1 cellular context compared by ENCODE assay signal in genomic region chr11:57935402-57936049, GRCh38.
TF ChIP-seq lines count a peak whose summit lies in the region.

No MANE protein-coding gene starts in this region.

TF ChIP-seq in HepG2, 621 proteins besides CTCF, POLR2A, EP300 and RAD21 (continued from another document):
- TF ChIP-seq SKIL (CRISPR knock-in tag; IDR thresholded peaks at IDR 0.05; ENCODE audit: borderline replicate concordance) (no peak), ZNF614 (CRISPR knock-in tag; IDR thresholded peaks at IDR 0.05; ENCODE audit: borderline replicate concordance) (no peak), NFE2L2 (IDR thresholded peaks at IDR 0.05; ENCODE audit: low read length) (peak; percentile 77; the same call in 1 of the 2 replicates), ZNF574 (CRISPR knock-in tag; IDR thresholded peaks at IDR 0.05) (no peak), MAFK (conservative IDR thresholded peaks at IDR 0.05 in 1 of 2, IDR thresholded peaks at IDR 0.05 in 1 of 2; ENCODE audit: low read length in 2 of 2) (peak; percentile 21 to 26; a peak in 1 of 4 replicates), TCF7 (IDR thresholded peaks at IDR 0.05; ENCODE audit: low read depth) (0 out of 2 replicates have a peak, but pooled peaks have one; percentile 13), ZSCAN22 (CRISPR knock-in tag; IDR thresholded peaks at IDR 0.05) (no peak), MAX (IDR thresholded peaks at IDR 0.05) (peak; percentile 43; the same call in 1 of the 2 replicates), KLF9 (CRISPR knock-in tag; IDR thresholded peaks at IDR 0.05; ENCODE audit: low read depth) (no peak), EHMT2 (IDR thresholded peaks at IDR 0.05; ENCODE audit: borderline replicate concordance, low read depth, low read length) (peak; percentile 36; the same call in 1 of the 2 replicates), DR1 (CRISPR knock-in tag; IDR thresholded peaks at IDR 0.05) (no peak), ZNF652 (CRISPR knock-in tag; IDR thresholded peaks at IDR 0.05; ENCODE audit: borderline replicate concordance, low read depth) (peak; percentile 77), ARID5B (CRISPR knock-in tag; IDR thresholded peaks at IDR 0.05) (peak; percentile 36; the same call in 1 of the 2 replicates), SAP130 (CRISPR knock-in tag; IDR thresholded peaks at IDR 0.05; ENCODE audit: low read depth) (0 out of 2 replicates have a peak, but pooled peaks have one; percentile 18), CREM (IDR thresholded peaks at IDR 0.05) (peak; percentile 4; the same call in 1 of the 2 replicates), CREM (CRISPR knock-in tag; IDR thresholded peaks at IDR 0.05) (no peak), HOXA3 (CRISPR knock-in tag; IDR thresholded peaks at IDR 0.05) (no peak), FOSL2 (CRISPR knock-in tag; IDR thresholded peaks at IDR 0.05) (peak; percentile 67), ZNF274 (CRISPR knock-in tag; IDR thresholded peaks at IDR 0.05) (no peak)
